Comparison of ENCODE assay signal across 1 cellular context in genomic region chr11:75589933-75590332, GRCh38.
A peak's percentile ranks its signal among the peaks of the same experiment; 100 is the strongest.
TF ChIP-seq lines count a peak whose summit lies in the region.

No MANE protein-coding gene starts in this region.

TF ChIP-seq in K562, 482 proteins besides CTCF, POLR2A, EP300 and RAD21 (continued from another document):
- TF ChIP-seq TOE1 (IDR thresholded peaks at IDR 0.05; ENCODE audit: borderline replicate concordance) (peak; percentile 49; the same call in 1 of the 2 replicates), TOE1 (CRISPR knock-in tag; IDR thresholded peaks at IDR 0.05; ENCODE audit: borderline replicate concordance, low read depth) (no peak), JUN (IDR thresholded peaks at IDR 0.05; ENCODE audit: borderline replicate concordance, low read depth, low read length) (peak; percentile 10; the same call in 1 of the 2 replicates), JUN (CRISPR knock-in tag; IDR thresholded peaks at IDR 0.05; ENCODE audit: borderline replicate concordance) (no peak), PHF8 (IDR thresholded peaks at IDR 0.05; ENCODE audit: borderline replicate concordance, low read length) (no peak), ZBTB40 (IDR thresholded peaks at IDR 0.05) (0 out of 2 replicates have a peak, but pooled peaks have one; percentile 30), ZBTB40 (CRISPR knock-in tag; IDR thresholded peaks at IDR 0.05) (no peak), ZKSCAN8 (CRISPR knock-in tag; IDR thresholded peaks at IDR 0.05) (peak; percentile 81), MEIS2 (IDR thresholded peaks at IDR 0.05; ENCODE audit: partially characterized antibody) (peak; percentile 34), MAX (CRISPR knock-in tag; IDR thresholded peaks at IDR 0.05) (peak; percentile 91), HLTF (IDR thresholded peaks at IDR 0.05) (peak; percentile 88), MXI1 (IDR thresholded peaks at IDR 0.05; ENCODE audit: low read depth, low read length) (peak; percentile 71; the same call in 1 of the 2 replicates), DLX4 (CRISPR knock-in tag; IDR thresholded peaks at IDR 0.05) (no peak), NUFIP1 (IDR thresholded peaks at IDR 0.05; ENCODE audit: partially characterized antibody) (no peak), MTA2 (IDR thresholded peaks at IDR 0.05; ENCODE audit: low read depth) (peak; percentile 97), ZNF583 (CRISPR knock-in tag; IDR thresholded peaks at IDR 0.05) (no peak), NFE2 (IDR thresholded peaks at IDR 0.05; ENCODE audit: low read depth) (peak; percentile 50; the same call in 1 of the 2 replicates), NFIC (IDR thresholded peaks at IDR 0.05) (peak; percentile 95), MITF (IDR thresholded peaks at IDR 0.05) (no peak), MAFG (tag; conservative IDR thresholded peaks at IDR 0.05) (0 out of 2 replicates have a peak, but pooled peaks have one; percentile 13), CREB5 (CRISPR knock-in tag; IDR thresholded peaks at IDR 0.05) (no peak), CTCFL (IDR thresholded peaks at IDR 0.05; ENCODE audit: borderline replicate concordance, insufficient read depth, low read depth, low read length, poor library complexity, severe bottlenecking) (no peak), CHAMP1 (IDR thresholded peaks at IDR 0.05) (peak; percentile 72; the same call in 1 of the 2 replicates), HBP1 (CRISPR knock-in tag; IDR thresholded peaks at IDR 0.05) (no peak), CREB1 (IDR thresholded peaks at IDR 0.05) (peak; percentile 56), CREB1 (CRISPR knock-in tag; IDR thresholded peaks at IDR 0.05) (no peak; the same call in 1 of the 2 replicates), ZNF175 (CRISPR knock-in tag; IDR thresholded peaks at IDR 0.05; ENCODE audit: low read depth) (peak; percentile 93), MECOM (CRISPR knock-in tag; IDR thresholded peaks at IDR 0.05) (peak; percentile 68; the same call in 1 of the 2 replicates), MEF2A (IDR thresholded peaks at IDR 0.05; ENCODE audit: control insufficient read depth, low read depth, low read length) (0 out of 2 replicates have a peak, but pooled peaks have one; percentile 56)
